In genomic region chr1:61460230-61460629, GRCh38 we compare ENCODE assay signal across 28 cellular contexts.
"Had no signal": no experiment of that assay in that cellular context is flagged by ENCODE, and none has a peak within 500 bp of the region (broad histone marks: within the 10 kb centered on the region; RNA-seq: fewer than 3 reads in every experiment).

No MANE protein-coding gene starts in this region.

- H3K9me3 Mint-ChIP-seq: natural killer cell; nephron progenitor cell; neural progenitor cell; stimulated activated effector memory CD8-positive, alpha-beta T cell treated with anti-CD3 and anti-CD28 coated beads, Interleukin-12 subunit alpha, Interleukin-12 subunit beta, amount 100 ng/mL, for 72 hours; stimulated activated naive B cell treated with anti-CD40 and anti-IgM and Interleukin-4, amounts not matched to agents 10 μg/mL and 1 μg/mL and 100 μg/mL, for 72 hours; stimulated activated naive CD8-positive, alpha-beta T cell treated with anti-CD3 and anti-CD28 coated beads, Interleukin-15, Interleukin-2, amounts not matched to agents 100 ng/mL and 50 ng/mL, for 24 hours had no signal

- H3K27ac ChIP-seq: neural progenitor cell, ovary, parathyroid adenoma, psoas muscle, right lobe of liver, sigmoid colon, stomach, thyroid gland, tibial nerve, upper lobe of left lung, vagina had no signal

- H3K36me3 Mint-ChIP-seq: natural killer cell; stimulated activated naive B cell treated with anti-CD40 and anti-IgM and Interleukin-4, amounts not matched to agents 10 μg/mL and 1 μg/mL and 100 μg/mL, for 72 hours had no signal

- H3K27me3 Mint-ChIP-seq: stimulated activated naive B cell treated with anti-CD40 and anti-IgM and Interleukin-4, amounts not matched to agents 10 μg/mL and 1 μg/mL and 100 μg/mL, for 72 hours; stimulated activated naive CD8-positive, alpha-beta T cell treated with anti-CD3 and anti-CD28 coated beads, Interleukin-15, Interleukin-2, amounts not matched to agents 100 ng/mL and 50 ng/mL, for 24 hours had no signal

- H3K79me2 ChIP-seq: parathyroid adenoma had no signal

- H2AFZ ChIP-seq: neural progenitor cell, parathyroid adenoma had no signal

- H3K4me3 Mint-ChIP-seq: nephron progenitor cell; neural progenitor cell; stimulated activated effector memory CD8-positive, alpha-beta T cell treated with anti-CD3 and anti-CD28 coated beads, Interleukin-12 subunit alpha, Interleukin-12 subunit beta, amount 100 ng/mL, for 72 hours; stimulated activated naive B cell treated with anti-CD40 and anti-IgM and Interleukin-4, amounts not matched to agents 10 μg/mL and 1 μg/mL and 100 μg/mL, for 72 hours; stimulated activated naive CD8-positive, alpha-beta T cell treated with anti-CD3 and anti-CD28 coated beads, Interleukin-15, Interleukin-2, amounts not matched to agents 100 ng/mL and 50 ng/mL, for 24 hours had no signal

- H3K36me3 ChIP-seq: neural progenitor cell, ovary had no signal

- H3K27me3 ChIP-seq: neural progenitor cell, ovary, right lobe of liver, sigmoid colon, stomach, thyroid gland, tibial nerve, upper lobe of left lung, vagina had no signal

- H3K9me3 ChIP-seq: ovary, psoas muscle, right lobe of liver, sigmoid colon, stomach, thoracic aorta, thyroid gland, tibial nerve, upper lobe of left lung, vagina had no signal

- H3K9ac ChIP-seq: neural progenitor cell, parathyroid adenoma had no signal

- H3K4me2 ChIP-seq: neural progenitor cell had no signal

- H3K4me1 ChIP-seq: parathyroid adenoma, psoas muscle, right lobe of liver, sigmoid colon, stomach, upper lobe of left lung, vagina had no signal

- ATAC-seq: psoas muscle; right cardiac atrium; right lobe of liver; stimulated activated effector memory CD8-positive, alpha-beta T cell treated with anti-CD3 and anti-CD28 coated beads, Interleukin-12 subunit alpha, Interleukin-12 subunit beta, amount 100 ng/mL, for 72 hours; stimulated activated naive B cell treated with anti-CD40 and anti-IgM and Interleukin-4, amounts not matched to agents 10 μg/mL and 1 μg/mL and 100 μg/mL, for 72 hours had no signal

- H3K27ac Mint-ChIP-seq: nephron progenitor cell; neural progenitor cell; progenitor cell of endocrine pancreas; stimulated activated effector memory CD8-positive, alpha-beta T cell treated with anti-CD3 and anti-CD28 coated beads, Interleukin-12 subunit alpha, Interleukin-12 subunit beta, amount 100 ng/mL, for 72 hours; stimulated activated naive B cell treated with anti-CD40 and anti-IgM and Interleukin-4, amounts not matched to agents 10 μg/mL and 1 μg/mL and 100 μg/mL, for 72 hours; stimulated activated naive CD8-positive, alpha-beta T cell treated with anti-CD3 and anti-CD28 coated beads, Interleukin-15, Interleukin-2, amounts not matched to agents 100 ng/mL and 50 ng/mL, for 24 hours had no signal

- H3K4me1 Mint-ChIP-seq: stimulated activated naive B cell treated with anti-CD40 and anti-IgM and Interleukin-4, amounts not matched to agents 10 μg/mL and 1 μg/mL and 100 μg/mL, for 72 hours had no signal

- DNase-seq: natural killer cell; nephron progenitor cell; occipital lobe; ovary; posterior cingulate gyrus; psoas muscle; right cardiac atrium; right lobe of liver; sigmoid colon; small intestine; stimulated activated CD4-positive, alpha-beta T cell treated with anti-CD3 and anti-CD28 coated beads, Interleukin-15, amount 100 ng/mL, for 24 hours; stimulated activated CD4-positive, alpha-beta T cell treated with anti-CD3 and anti-CD28 coated beads, Interleukin-2, amount 100 ng/mL, for 24 hours; stimulated activated CD4-positive, alpha-beta T cell treated with anti-CD3 and anti-CD28 coated beads, Interleukin-2, amount 100 ng/mL, for 48 hours; stimulated activated CD4-positive, alpha-beta T cell treated with anti-CD3 and anti-CD28 coated beads, Interleukin-4, amount 100 ng/mL, for 24 hours; stimulated activated naive B cell treated with anti-CD40 and anti-IgM and Interleukin-4, amounts not matched to agents 10 μg/mL and 1 μg/mL and 100 μg/mL, for 72 hours; stimulated activated naive CD4-positive, alpha-beta T cell treated with Interleukin-2 at 50 U/mL for 16 hours; stomach; thyroid gland; trophoblast cell; upper lobe of left lung had no signal

- H3K4me3 ChIP-seq: neural progenitor cell, ovary, psoas muscle, right lobe of liver, sigmoid colon, stomach, thoracic aorta, thyroid gland, tibial nerve, upper lobe of left lung, vagina had no signal
